ENCODE assay signal across 1 cellular context in the genomic region with DNA sequence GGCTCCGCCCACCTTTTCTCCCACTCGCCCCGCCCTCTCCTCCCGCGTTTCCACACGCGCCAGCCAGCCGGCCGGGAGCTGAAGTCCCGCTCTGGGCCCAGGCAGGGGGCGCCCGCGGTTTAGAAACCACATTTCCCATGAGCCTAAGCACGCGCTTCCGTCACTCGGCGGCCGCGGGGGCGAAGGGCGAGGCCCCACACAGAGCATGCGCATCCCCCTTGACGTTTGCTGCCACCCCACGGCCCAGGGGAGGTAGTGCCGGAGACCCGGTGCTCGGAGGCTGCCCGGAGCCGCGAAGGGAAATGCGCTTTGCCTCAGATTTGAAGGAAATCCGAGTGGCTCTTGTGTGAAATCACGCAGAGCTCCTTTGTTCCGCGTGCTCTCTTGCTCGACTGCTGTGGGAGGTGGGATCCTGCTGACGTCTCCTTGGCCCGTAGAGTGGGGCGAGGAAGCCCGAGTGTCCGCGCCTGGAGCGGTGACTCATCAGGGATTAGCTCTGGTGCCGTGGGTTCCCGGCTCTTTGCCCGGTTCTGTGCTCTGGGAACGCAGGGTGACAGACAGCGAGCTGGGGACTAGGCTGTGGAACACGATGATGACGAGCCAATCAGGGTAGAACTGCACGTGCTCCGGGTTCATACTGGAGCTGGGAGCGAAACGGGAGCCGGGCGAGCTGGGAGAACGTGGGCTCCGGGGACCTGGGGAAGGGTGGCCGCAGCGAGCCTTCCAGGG.
TF ChIP-seq lines count a peak whose summit lies in the region.

No MANE protein-coding gene starts in this region.

TF ChIP-seq in K562, 482 proteins besides CTCF, POLR2A, EP300 and RAD21 (continued from another document and continues in another):
- TF ChIP-seq, protein P1, sequence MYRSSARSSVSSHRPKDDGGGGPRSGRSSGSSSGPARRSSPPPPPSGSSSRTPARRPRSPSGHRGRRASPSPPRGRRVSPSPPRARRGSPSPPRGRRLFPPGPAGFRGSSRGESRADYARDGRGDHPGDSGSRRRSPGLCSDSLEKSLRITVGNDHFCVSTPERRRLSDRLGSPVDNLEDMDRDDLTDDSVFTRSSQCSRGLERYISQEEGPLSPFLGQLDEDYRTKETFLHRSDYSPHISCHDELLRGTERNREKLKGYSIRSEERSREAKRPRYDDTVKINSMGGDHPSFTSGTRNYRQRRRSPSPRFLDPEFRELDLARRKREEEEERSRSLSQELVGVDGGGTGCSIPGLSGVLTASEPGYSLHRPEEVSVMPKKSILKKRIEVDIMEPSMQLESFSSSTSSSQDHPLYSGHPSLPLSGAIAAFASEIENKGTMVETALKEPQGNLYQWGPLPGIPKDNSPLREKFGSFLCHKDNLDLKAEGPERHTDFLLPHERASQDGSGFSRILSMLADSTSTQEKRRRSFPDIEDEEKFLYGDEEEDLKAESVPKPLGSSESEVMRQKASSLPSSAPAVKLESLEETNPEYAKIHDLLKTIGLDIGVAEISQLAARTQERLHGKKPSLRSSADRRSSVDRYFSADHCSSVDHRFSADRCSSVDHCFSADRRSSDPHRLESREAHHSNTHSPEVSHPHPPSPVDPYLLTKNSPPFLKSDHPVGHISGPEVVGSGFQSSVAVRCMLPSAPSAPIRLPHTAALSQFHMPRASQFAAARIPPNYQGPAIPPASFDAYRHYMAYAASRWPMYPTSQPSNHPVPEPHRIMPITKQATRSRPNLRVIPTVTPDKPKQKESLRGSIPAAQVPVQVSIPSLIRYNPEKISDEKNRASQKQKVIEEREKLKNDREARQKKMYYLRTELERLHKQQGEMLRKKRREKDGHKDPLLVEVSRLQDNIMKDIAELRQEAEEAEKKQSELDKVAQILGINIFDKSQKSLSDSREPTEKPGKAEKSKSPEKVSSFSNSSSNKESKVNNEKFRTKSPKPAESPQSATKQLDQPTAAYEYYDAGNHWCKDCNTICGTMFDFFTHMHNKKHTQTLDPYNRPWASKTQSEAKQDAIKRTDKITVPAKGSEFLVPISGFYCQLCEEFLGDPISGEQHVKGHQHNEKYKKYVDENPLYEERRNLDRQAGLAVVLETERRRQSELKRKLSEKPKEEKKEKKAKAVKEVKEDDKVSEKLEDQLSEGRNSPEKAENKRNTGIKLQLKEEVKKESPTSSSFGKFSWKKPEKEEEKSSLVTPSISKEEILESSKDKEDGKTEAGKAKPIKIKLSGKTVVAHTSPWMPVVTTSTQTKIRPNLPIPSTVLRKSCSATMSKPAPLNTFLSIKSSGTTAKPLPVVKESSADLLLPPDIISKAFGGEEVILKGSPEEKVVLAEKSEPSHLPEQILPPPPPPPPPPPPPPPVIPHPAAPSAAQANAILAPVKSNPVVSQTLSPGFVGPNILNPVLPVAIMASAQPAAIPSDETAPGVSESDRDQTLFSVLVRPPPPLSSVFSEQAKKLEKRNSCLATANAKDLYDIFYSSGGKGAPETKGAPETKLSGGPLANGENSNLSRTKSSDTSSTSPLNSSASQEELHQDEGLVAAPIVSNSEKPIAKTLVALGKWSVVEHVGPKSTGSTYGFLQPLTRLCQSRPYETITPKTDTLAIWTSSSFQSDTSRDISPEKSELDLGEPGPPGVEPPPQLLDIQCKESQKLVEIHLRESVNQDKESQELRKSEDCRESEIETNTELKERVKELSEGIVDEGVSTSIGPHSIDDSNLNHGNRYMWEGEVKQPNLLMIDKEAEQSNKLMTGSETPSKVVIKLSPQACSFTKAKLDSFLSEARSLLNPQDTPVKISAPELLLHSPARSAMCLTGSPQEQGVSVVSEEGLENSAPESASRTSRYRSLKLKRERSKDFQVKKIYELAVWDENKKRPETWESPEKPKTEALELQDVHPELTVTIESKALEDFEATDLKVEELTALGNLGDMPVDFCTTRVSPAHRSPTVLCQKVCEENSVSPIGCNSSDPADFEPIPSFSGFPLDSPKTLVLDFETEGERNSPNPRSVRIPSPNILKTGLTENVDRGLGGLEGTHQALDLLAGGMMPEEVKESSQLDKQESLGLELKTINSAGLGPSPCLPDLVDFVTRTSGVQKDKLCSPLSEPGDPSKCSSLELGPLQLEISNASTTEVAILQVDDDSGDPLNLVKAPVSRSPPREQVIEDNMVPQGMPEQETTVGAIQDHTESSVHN (IDR thresholded peaks at IDR 0.05; ENCODE audit: borderline replicate concordance in 1 of 2, low read depth in 1 of 2), result 0 out of 4 replicates have a peak, but pooled peaks of 1 of the 2 experiments have one; percentile 13
- peak; percentile 15; the same call in 1 of the 2 replicates for TF ChIP-seq ZBED1 (IDR thresholded peaks at IDR 0.05)
- TF ChIP-seq ESRRB (CRISPR knock-in tag; IDR thresholded peaks at IDR 0.05; ENCODE audit: borderline replicate concordance), result no peak
- TF ChIP-seq, protein P2, sequence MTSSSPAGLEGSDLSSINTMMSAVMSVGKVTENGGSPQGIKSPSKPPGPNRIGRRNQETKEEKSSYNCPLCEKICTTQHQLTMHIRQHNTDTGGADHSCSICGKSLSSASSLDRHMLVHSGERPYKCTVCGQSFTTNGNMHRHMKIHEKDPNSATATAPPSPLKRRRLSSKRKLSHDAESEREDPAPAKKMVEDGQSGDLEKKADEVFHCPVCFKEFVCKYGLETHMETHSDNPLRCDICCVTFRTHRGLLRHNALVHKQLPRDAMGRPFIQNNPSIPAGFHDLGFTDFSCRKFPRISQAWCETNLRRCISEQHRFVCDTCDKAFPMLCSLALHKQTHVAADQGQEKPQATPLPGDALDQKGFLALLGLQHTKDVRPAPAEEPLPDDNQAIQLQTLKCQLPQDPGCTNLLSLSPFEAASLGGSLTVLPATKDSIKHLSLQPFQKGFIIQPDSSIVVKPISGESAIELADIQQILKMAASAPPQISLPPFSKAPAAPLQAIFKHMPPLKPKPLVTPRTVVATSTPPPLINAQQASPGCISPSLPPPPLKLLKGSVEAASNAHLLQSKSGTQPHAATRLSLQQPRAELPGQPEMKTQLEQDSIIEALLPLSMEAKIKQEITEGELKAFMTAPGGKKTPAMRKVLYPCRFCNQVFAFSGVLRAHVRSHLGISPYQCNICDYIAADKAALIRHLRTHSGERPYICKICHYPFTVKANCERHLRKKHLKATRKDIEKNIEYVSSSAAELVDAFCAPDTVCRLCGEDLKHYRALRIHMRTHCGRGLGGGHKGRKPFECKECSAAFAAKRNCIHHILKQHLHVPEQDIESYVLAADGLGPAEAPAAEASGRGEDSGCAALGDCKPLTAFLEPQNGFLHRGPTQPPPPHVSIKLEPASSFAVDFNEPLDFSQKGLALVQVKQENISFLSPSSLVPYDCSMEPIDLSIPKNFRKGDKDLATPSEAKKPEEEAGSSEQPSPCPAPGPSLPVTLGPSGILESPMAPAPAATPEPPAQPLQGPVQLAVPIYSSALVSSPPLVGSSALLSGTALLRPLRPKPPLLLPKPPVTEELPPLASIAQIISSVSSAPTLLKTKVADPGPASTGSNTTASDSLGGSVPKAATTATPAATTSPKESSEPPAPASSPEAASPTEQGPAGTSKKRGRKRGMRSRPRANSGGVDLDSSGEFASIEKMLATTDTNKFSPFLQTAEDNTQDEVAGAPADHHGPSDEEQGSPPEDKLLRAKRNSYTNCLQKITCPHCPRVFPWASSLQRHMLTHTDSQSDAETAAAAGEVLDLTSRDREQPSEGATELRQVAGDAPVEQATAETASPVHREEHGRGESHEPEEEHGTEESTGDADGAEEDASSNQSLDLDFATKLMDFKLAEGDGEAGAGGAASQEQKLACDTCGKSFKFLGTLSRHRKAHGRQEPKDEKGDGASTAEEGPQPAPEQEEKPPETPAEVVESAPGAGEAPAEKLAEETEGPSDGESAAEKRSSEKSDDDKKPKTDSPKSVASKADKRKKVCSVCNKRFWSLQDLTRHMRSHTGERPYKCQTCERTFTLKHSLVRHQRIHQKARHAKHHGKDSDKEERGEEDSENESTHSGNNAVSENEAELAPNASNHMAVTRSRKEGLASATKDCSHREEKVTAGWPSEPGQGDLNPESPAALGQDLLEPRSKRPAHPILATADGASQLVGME (CRISPR knock-in tag; IDR thresholded peaks at IDR 0.05), result peak; percentile 77; the same call in 1 of the 2 replicates
- no peak for TF ChIP-seq BACH1 (tag; IDR thresholded peaks at IDR 0.05)
- no peak for TF ChIP-seq TCF3 (CRISPR knock-in tag; IDR thresholded peaks at IDR 0.05)
- TF ChIP-seq, protein P3, sequence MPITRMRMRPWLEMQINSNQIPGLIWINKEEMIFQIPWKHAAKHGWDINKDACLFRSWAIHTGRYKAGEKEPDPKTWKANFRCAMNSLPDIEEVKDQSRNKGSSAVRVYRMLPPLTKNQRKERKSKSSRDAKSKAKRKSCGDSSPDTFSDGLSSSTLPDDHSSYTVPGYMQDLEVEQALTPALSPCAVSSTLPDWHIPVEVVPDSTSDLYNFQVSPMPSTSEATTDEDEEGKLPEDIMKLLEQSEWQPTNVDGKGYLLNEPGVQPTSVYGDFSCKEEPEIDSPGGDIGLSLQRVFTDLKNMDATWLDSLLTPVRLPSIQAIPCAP (CRISPR knock-in tag; IDR thresholded peaks at IDR 0.05; ENCODE audit: borderline replicate concordance), result peak; percentile 87; the same call in 1 of the 2 replicates
- TF ChIP-seq ARNT (IDR thresholded peaks at IDR 0.05), result 0 out of 4 replicates have a peak, but pooled peaks of 1 of the 2 experiments have one; percentile 31
- no peak for TF ChIP-seq ZNF324 (CRISPR knock-in tag; IDR thresholded peaks at IDR 0.05)
- TF ChIP-seq, protein P4, sequence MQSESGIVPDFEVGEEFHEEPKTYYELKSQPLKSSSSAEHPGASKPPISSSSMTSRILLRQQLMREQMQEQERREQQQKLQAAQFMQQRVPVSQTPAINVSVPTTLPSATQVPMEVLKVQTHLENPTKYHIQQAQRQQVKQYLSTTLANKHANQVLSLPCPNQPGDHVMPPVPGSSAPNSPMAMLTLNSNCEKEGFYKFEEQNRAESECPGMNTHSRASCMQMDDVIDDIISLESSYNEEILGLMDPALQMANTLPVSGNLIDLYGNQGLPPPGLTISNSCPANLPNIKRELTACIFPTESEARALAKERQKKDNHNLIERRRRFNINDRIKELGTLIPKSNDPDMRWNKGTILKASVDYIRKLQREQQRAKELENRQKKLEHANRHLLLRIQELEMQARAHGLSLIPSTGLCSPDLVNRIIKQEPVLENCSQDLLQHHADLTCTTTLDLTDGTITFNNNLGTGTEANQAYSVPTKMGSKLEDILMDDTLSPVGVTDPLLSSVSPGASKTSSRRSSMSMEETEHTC (IDR thresholded peaks at IDR 0.05), result no peak; the same call in 1 of the 2 replicates
- TF ChIP-seq KLF1 (tag; IDR thresholded peaks at IDR 0.05), result no peak
- no peak for TF ChIP-seq KHSRP (IDR thresholded peaks at IDR 0.05)
- TF ChIP-seq NR2C2 (CRISPR knock-in tag; IDR thresholded peaks at IDR 0.05), result peak; percentile 50; the same call in 1 of the 2 replicates
- TF ChIP-seq NR2C2 (tag; IDR thresholded peaks at IDR 0.05), result peak; percentile 92
- peak; percentile 86; the same call in 1 of the 2 replicates for TF ChIP-seq ERF (CRISPR knock-in tag; IDR thresholded peaks at IDR 0.05)
- peak; percentile 59 for TF ChIP-seq HNRNPLL (IDR thresholded peaks at IDR 0.05; ENCODE audit: low read depth, low read length, poor library complexity, severe bottlenecking)
- TF ChIP-seq FOXJ2 (tag; IDR thresholded peaks at IDR 0.05), result no peak; the same call in 1 of the 2 replicates
- peak; percentile 20; the same call in 1 of the 2 replicates for TF ChIP-seq HOXB6 (CRISPR knock-in tag; IDR thresholded peaks at IDR 0.05; ENCODE audit: borderline replicate concordance)
- TF ChIP-seq EP400 (IDR thresholded peaks at IDR 0.05), result peak; percentile 96
- no peak; the same call in none of the 2 replicates for TF ChIP-seq NBN (IDR thresholded peaks at IDR 0.05; ENCODE audit: low read depth)
- 0 out of 3 replicates have a peak, but pooled peaks of 1 of the 2 experiments have one; percentile 27 for TF ChIP-seq CBX3 (IDR thresholded peaks at IDR 0.05; ENCODE audit: borderline replicate concordance in 1 of 2, low read length in 2 of 2)
- TF ChIP-seq, protein P5, sequence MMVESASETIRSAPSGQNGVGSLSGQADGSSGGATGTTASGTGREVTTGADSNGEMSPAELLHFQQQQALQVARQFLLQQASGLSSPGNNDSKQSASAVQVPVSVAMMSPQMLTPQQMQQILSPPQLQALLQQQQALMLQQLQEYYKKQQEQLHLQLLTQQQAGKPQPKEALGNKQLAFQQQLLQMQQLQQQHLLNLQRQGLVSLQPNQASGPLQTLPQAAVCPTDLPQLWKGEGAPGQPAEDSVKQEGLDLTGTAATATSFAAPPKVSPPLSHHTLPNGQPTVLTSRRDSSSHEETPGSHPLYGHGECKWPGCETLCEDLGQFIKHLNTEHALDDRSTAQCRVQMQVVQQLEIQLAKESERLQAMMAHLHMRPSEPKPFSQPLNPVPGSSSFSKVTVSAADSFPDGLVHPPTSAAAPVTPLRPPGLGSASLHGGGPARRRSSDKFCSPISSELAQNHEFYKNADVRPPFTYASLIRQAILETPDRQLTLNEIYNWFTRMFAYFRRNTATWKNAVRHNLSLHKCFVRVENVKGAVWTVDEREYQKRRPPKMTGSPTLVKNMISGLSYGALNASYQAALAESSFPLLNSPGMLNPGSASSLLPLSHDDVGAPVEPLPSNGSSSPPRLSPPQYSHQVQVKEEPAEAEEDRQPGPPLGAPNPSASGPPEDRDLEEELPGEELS (CRISPR knock-in tag; IDR thresholded peaks at IDR 0.05; ENCODE audit: borderline replicate concordance), result peak; percentile 100
- TF ChIP-seq, protein P6, sequence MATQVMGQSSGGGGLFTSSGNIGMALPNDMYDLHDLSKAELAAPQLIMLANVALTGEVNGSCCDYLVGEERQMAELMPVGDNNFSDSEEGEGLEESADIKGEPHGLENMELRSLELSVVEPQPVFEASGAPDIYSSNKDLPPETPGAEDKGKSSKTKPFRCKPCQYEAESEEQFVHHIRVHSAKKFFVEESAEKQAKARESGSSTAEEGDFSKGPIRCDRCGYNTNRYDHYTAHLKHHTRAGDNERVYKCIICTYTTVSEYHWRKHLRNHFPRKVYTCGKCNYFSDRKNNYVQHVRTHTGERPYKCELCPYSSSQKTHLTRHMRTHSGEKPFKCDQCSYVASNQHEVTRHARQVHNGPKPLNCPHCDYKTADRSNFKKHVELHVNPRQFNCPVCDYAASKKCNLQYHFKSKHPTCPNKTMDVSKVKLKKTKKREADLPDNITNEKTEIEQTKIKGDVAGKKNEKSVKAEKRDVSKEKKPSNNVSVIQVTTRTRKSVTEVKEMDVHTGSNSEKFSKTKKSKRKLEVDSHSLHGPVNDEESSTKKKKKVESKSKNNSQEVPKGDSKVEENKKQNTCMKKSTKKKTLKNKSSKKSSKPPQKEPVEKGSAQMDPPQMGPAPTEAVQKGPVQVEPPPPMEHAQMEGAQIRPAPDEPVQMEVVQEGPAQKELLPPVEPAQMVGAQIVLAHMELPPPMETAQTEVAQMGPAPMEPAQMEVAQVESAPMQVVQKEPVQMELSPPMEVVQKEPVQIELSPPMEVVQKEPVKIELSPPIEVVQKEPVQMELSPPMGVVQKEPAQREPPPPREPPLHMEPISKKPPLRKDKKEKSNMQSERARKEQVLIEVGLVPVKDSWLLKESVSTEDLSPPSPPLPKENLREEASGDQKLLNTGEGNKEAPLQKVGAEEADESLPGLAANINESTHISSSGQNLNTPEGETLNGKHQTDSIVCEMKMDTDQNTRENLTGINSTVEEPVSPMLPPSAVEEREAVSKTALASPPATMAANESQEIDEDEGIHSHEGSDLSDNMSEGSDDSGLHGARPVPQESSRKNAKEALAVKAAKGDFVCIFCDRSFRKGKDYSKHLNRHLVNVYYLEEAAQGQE (CRISPR knock-in tag; IDR thresholded peaks at IDR 0.05; ENCODE audit: low read depth), result peak; percentile 77; the same call in 1 of the 2 replicates
- no peak for TF ChIP-seq GABPB2 (CRISPR knock-in tag; conservative IDR thresholded peaks at IDR 0.05)
- TF ChIP-seq ZNF436 (CRISPR knock-in tag; IDR thresholded peaks at IDR 0.05), result no peak
- peak; percentile 79 for TF ChIP-seq SMARCC2 (IDR thresholded peaks at IDR 0.05; ENCODE audit: low read depth)
- no peak for TF ChIP-seq SMAD4 (CRISPR knock-in tag; conservative IDR thresholded peaks at IDR 0.05)
- peak; percentile 5; the same call in 1 of the 2 replicates for TF ChIP-seq NFIX (CRISPR knock-in tag; IDR thresholded peaks at IDR 0.05; ENCODE audit: low read depth)
